ENCODE assay signal across 32 cellular contexts in genomic region chr5:176776141-176776865, GRCh38. TPM values are rescaled to one million over a fixed set of nuclear protein-coding genes. Genes with fewer than 3 reads are reported as not detected.
A peak's percentile ranks its signal among the peaks of the same experiment; 100 is the strongest.
DNase-seq lines count a peak whose midpoint lies in the region; ATAC-seq and FAIRE-seq lines count a peak whose summit lies in the region.
"Had no signal": no experiment of that assay in that cellular context is flagged by ENCODE, and none has a peak within 500 bp of the region (broad histone marks: within the 10 kb centered on the region; RNA-seq: fewer than 3 reads in every experiment).

No MANE protein-coding gene starts in this region.

- H3K4me3 Mint-ChIP-seq in activated CD8-positive, alpha-beta memory T cell treated with anti-CD3 and anti-CD28 coated beads, Interleukin-2, amount 10 ng/mL, durations not matched to agents 7 days and 5 days = no peak overlapping the region
- H3K4me3 Mint-ChIP-seq: brain; HFFc6; memory B cell; stimulated activated effector memory CD8-positive, alpha-beta T cell treated with anti-CD3 and anti-CD28 coated beads, Interleukin-12 subunit alpha, Interleukin-12 subunit beta, amount 100 ng/mL, for 72 hours; T-helper 2 cell treated with Interferon-gamma antibody and Interleukin-4, amounts not matched to agents 5 μg/mL and 100 μg/mL, for 36 hours had no signal

- no peaks in the 10 kb centered on the region for H3K4me1 ChIP-seq in small intestine (ENCODE audit: control insufficient read depth in 2 of 2, insufficient read depth in 1 of 2, low read depth in 1 of 2, low read length in 1 of 2)
- H3K4me1 ChIP-seq: Caco-2 had no signal

- CTCF ChIA-PET in activated CD8-positive, alpha-beta memory T cell treated with anti-CD3 and anti-CD28 coated beads, Interleukin-2, amount 10 ng/mL, durations not matched to agents 7 days and 5 days (lab: Charles Lee) = interaction anchor here (1.0 kb wide), 1 partner anchor 115 kb away, joined by 3 read pairs; no protein-coding TSS in a partner anchor

- no peaks in the 10 kb centered on the region for H3K9me3 Mint-ChIP-seq in activated CD8-positive, alpha-beta memory T cell treated with anti-CD3 and anti-CD28 coated beads, Interleukin-2, amount 10 ng/mL, durations not matched to agents 7 days and 5 days (ENCODE audit: low read depth)
- H3K9me3 Mint-ChIP-seq: memory B cell; stimulated activated effector memory CD8-positive, alpha-beta T cell treated with anti-CD3 and anti-CD28 coated beads, Interleukin-12 subunit alpha, Interleukin-12 subunit beta, amount 100 ng/mL, for 72 hours; T-helper 2 cell treated with Interferon-gamma antibody and Interleukin-4, amounts not matched to agents 5 μg/mL and 100 μg/mL, for 36 hours had no signal

- H3K4me1 Mint-ChIP-seq in activated CD8-positive, alpha-beta memory T cell treated with anti-CD3 and anti-CD28 coated beads, Interleukin-2, amount 10 ng/mL, durations not matched to agents 7 days and 5 days = no peaks in the 10 kb centered on the region
- H3K4me1 Mint-ChIP-seq: memory B cell; stimulated activated effector memory CD8-positive, alpha-beta T cell treated with anti-CD3 and anti-CD28 coated beads, Interleukin-12 subunit alpha, Interleukin-12 subunit beta, amount 100 ng/mL, for 72 hours had no signal

- no peak for FAIRE-seq in small intestine (lab: Jason Lieb, UNC)
- FAIRE-seq: G401.6 had no signal

- WGBS in small intestine, 3 donors = 69 to 73% (median 73%) methylated on average over 20 to 21 of the region's 21 CpGs

- H3K4me3 ChIP-seq in small intestine (ENCODE audit: low read depth in 1 of 2, low read length in 2 of 2) = no peak overlapping the region

- H3K27ac Mint-ChIP-seq in activated CD8-positive, alpha-beta memory T cell treated with anti-CD3 and anti-CD28 coated beads, Interleukin-2, amount 10 ng/mL, durations not matched to agents 7 days and 5 days = no peak overlapping the region
- H3K27ac Mint-ChIP-seq: HFFc6; memory B cell; progenitor cell of endocrine pancreas; stimulated activated effector memory CD8-positive, alpha-beta T cell treated with anti-CD3 and anti-CD28 coated beads, Interleukin-12 subunit alpha, Interleukin-12 subunit beta, amount 100 ng/mL, for 72 hours; T-helper 2 cell treated with Interferon-gamma antibody and Interleukin-4, amounts not matched to agents 5 μg/mL and 100 μg/mL, for 36 hours had no signal

- no peaks in the 10 kb centered on the region for H3K36me3 Mint-ChIP-seq in activated CD8-positive, alpha-beta memory T cell treated with anti-CD3 and anti-CD28 coated beads, Interleukin-2, amount 10 ng/mL, durations not matched to agents 7 days and 5 days
- H3K36me3 Mint-ChIP-seq: brain; stimulated activated effector memory CD8-positive, alpha-beta T cell treated with anti-CD3 and anti-CD28 coated beads, Interleukin-12 subunit alpha, Interleukin-12 subunit beta, amount 100 ng/mL, for 72 hours had no signal

- ATAC-seq in activated CD4-positive, CD25-positive, alpha-beta regulatory T cell treated with anti-CD3 and anti-CD28 coated beads, Interleukin-2, amount 50 U/mL, for 24 hours = no peak
- ATAC-seq in activated CD8-positive, alpha-beta memory T cell treated with anti-CD3 and anti-CD28 coated beads, Interleukin-2, amount 10 ng/mL, durations not matched to agents 7 days and 5 days = no peak
- ATAC-seq in left lobe of liver = no peak
- ATAC-seq in GM21717 (IDR thresholded peaks at IDR 0.05; ENCODE audit: unreplicated experiment) = no peak
- ATAC-seq: left cardiac atrium had no signal

- no peak overlapping the region for H3K27ac ChIP-seq in small intestine (ENCODE audit: low read depth in 1 of 2, low read length in 1 of 2)
- H3K27ac ChIP-seq: 22Rv1, VCaP had no signal

- H3K27me3 ChIP-seq in small intestine (ENCODE audit: control insufficient read depth in 2 of 2, insufficient read depth in 2 of 2, low read length in 2 of 2) = peaks cover 0 to 7% of the 10 kb centered on the region in 2 donors

- H3K27me3 Mint-ChIP-seq in activated CD8-positive, alpha-beta memory T cell treated with anti-CD3 and anti-CD28 coated beads, Interleukin-2, amount 10 ng/mL, durations not matched to agents 7 days and 5 days = peaks cover 34% of the 10 kb centered on the region

- DNase-seq in activated CD4-positive, CD25-positive, alpha-beta regulatory T cell treated with anti-CD3 and anti-CD28 coated beads, Interleukin-2, amount 50 U/mL, for 72 hours = peak; percentile 11
- peak; percentile 12 for DNase-seq in activated CD8-positive, alpha-beta memory T cell treated with anti-CD3 and anti-CD28 coated beads, Interleukin-2, amount 10 ng/mL, durations not matched to agents 7 days and 5 days
- DNase-seq in left lobe of liver (ENCODE audit: low spot score) (peak; percentile 32), small intestine (no peak), NCI-H1105 (lab: John Stamatoyannopoulos, UW) (no peak)
- peak; percentile 10 for DNase-seq in stimulated activated CD8-positive, alpha-beta memory T cell treated with anti-CD3 and anti-CD28 coated beads, Interleukin-4, amount 100 ng/mL, for 48 hours
- DNase-seq: activated CD4-positive, alpha-beta T cell treated with anti-CD3 and anti-CD28 coated beads for 48 hours; activated naive CD4-positive, alpha-beta T cell treated with anti-CD3 and anti-CD28 coated beads, Interleukin-2, amount 50 U/mL, for 16 hours; C1 segment of cervical spinal cord; Caco-2; DMS79; effector CD4-positive, alpha-beta T cell; HFFc6; hippocampal formation; left cardiac atrium; NCI-H146; NCI-H345; NCI-H69; SIG-M5; stimulated activated CD4-positive, alpha-beta T cell treated with anti-CD3 and anti-CD28 coated beads, Interleukin-15, amount 100 ng/mL, for 24 hours; stimulated activated CD4-positive, alpha-beta T cell treated with anti-CD3 and anti-CD28 coated beads, Interleukin-4, amount 100 ng/mL, for 4 hours; trophoblast cell had no signal

- no peaks in the 10 kb centered on the region for H3K36me3 ChIP-seq in small intestine (ENCODE audit: control insufficient read depth in 2 of 2, insufficient read depth in 2 of 2, low read length in 2 of 2)

- H3K9me3 ChIP-seq in small intestine (ENCODE audit: control insufficient read depth, low read depth) = no peaks in the 10 kb centered on the region
- H3K9me3 ChIP-seq: Caco-2 had no signal

RNA-seq across cellular contexts. Expression of gene UNC5A, which starts 34.1 kb away (rescaled TPM):
- not detected for total RNA-seq in activated CD8-positive, alpha-beta memory T cell treated with anti-CD3 and anti-CD28 coated beads, Interleukin-2, amount 10 ng/mL, durations not matched to agents 7 days and 5 days
- not detected for total RNA-seq in left lobe of liver
- under 1 TPM in 1 of 3 donors, not detected in 2; 0.63 TPM for polyA plus RNA-seq in small intestine
- total RNA-seq: Caco-2, HFFc6 had no signal

Comparison
In these comparisons a context has a peak if more than half of its experiments do, and no peak if none do; other contexts are left out.
1. DNase-seq: peak in activated CD4-positive, CD25-positive, alpha-beta regulatory T cell treated with anti-CD3 and anti-CD28 coated beads, Interleukin-2, amount 50 U/mL, for 72 hours (single experiment), activated CD8-positive, alpha-beta memory T cell treated with anti-CD3 and anti-CD28 coated beads, Interleukin-2, amount 10 ng/mL, durations not matched to agents 7 days and 5 days (single experiment), left lobe of liver (single experiment) and stimulated activated CD8-positive, alpha-beta memory T cell treated with anti-CD3 and anti-CD28 coated beads, Interleukin-4, amount 100 ng/mL, for 48 hours (single experiment); none in small intestine (single experiment) and NCI-H1105 (single experiment).